ENCODE assay signal across 20 cellular contexts in the genomic region with DNA sequence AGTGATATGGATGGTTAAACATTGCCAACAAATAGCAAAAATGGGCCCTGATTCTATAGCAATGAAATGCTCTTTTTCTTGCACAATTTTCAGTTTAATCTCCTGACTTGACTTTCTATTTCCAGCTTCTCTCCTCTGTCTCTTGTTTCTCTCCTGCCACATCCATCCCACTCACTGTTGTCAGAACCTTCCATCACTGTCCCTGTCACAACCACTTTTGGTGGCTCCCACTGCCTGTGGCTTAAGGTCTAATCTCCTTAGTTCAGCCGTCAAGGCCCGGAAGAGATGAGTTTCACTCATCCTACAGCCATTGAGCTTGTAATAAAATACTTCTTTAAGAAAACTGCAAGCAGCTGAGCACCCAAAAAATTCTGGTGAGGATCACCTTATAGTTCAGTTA. TPM values are rescaled to one million over a fixed set of nuclear protein-coding genes. Genes with fewer than 3 reads are reported as not detected.
DNase-seq lines count a peak whose midpoint lies in the region; ATAC-seq and TF ChIP-seq lines count a peak whose summit lies in the region.
"Had no signal": no experiment of that assay in that cellular context is flagged by ENCODE, and none has a peak within 500 bp of the region (broad histone marks: within the 10 kb centered on the region; RNA-seq: fewer than 3 reads in every experiment).

No MANE protein-coding gene starts in this region.

- H3K4me3 ChIP-seq in GM23338, result no peak overlapping the region
- H3K4me3 ChIP-seq in WERI-Rb-1 (ENCODE audit: low read depth, low read length), result no peak overlapping the region
- no peak overlapping the region for H3K4me3 ChIP-seq in mesenchymal stem cell (ENCODE audit: insufficient read depth in 1 of 2, low read depth in 1 of 2, low read length in 2 of 2)
- H3K4me3 ChIP-seq: BLaER1 treated with 17β-estradiol and CSF1 and Interleukin-3, amounts not matched to agents 10 nM and 100 nM had no signal

- H3K36me3 Mint-ChIP-seq in GM23338 (ENCODE audit: low read depth), result no peaks in the 10 kb centered on the region
- H3K36me3 Mint-ChIP-seq: CD14-positive monocyte; CD8-positive, alpha-beta memory T cell had no signal

- no peaks in the 10 kb centered on the region for H3K9me2 ChIP-seq in GM23338 (ENCODE audit: insufficient read depth)

- H2BK15ac ChIP-seq in mesenchymal stem cell (ENCODE audit: low read depth, poor library complexity, severe bottlenecking), result no peak overlapping the region

- H3K18ac ChIP-seq in mesenchymal stem cell (ENCODE audit: low read depth in 1 of 2, low read length in 2 of 2), result no peak overlapping the region

- H3K36me3 ChIP-seq in GM23338 (ENCODE audit: insufficient read depth) (no peaks in the 10 kb centered on the region), WERI-Rb-1 (no peaks in the 10 kb centered on the region), mesenchymal stem cell (ENCODE audit: control insufficient read depth in 1 of 2, insufficient read depth in 2 of 2, low read depth in 1 of 2, low read length in 2 of 2) (no peaks in the 10 kb centered on the region)
- H3K36me3 ChIP-seq: BLaER1 treated with 17β-estradiol and CSF1 and Interleukin-3, amounts not matched to agents 10 nM and 100 nM had no signal

- H2AFZ ChIP-seq in GM23338, result peak overlapping the region; percentile 18; the same call in 1 of the 2 replicates
- H2AFZ ChIP-seq in mesenchymal stem cell (ENCODE audit: low read depth, low read length), result no peak overlapping the region

- WGBS in mesenchymal stem cell, result 100% methylated on average over 2 of the region's 2 CpGs

- H3K79me1 ChIP-seq in mesenchymal stem cell (replicated peaks; ENCODE audit: low read length, poor library complexity, severe bottlenecking), result no peaks in the 10 kb centered on the region

- TF ChIP-seq CTCF in GM23338 (conservative IDR thresholded peaks at IDR 0.05; ENCODE audit: low read depth in 2 of 2), result no peak
- no peak for TF ChIP-seq CTCF in WERI-Rb-1 (IDR thresholded peaks at IDR 0.05; ENCODE audit: low read depth, low read length)

- no peaks in the 10 kb centered on the region for H3F3A ChIP-seq in GM23338 (replicated peaks; ENCODE audit: low read depth)

- H3K9me3 ChIP-seq in WERI-Rb-1 (ENCODE audit: severe bottlenecking) (no peaks in the 10 kb centered on the region), mesenchymal stem cell (ENCODE audit: control insufficient read depth, low read length) (no peaks in the 10 kb centered on the region)
- H3K9me3 ChIP-seq: BE2C; BLaER1 treated with 17β-estradiol and CSF1 and Interleukin-3, amounts not matched to agents 10 nM and 100 nM had no signal

- H3K4me1 Mint-ChIP-seq in GM23338, result peaks cover 4% of the 10 kb centered on the region; the same call in 1 of the 3 replicates

- H4K8ac ChIP-seq in mesenchymal stem cell (ENCODE audit: low read length), result no peak overlapping the region

- no peaks in the 10 kb centered on the region for H3K27me3 Mint-ChIP-seq in GM23338 (ENCODE audit: insufficient read depth, low read depth, poor library complexity)

- no peak overlapping the region for H2AK5ac ChIP-seq in mesenchymal stem cell (ENCODE audit: low read length, severe bottlenecking)

- H2BK120ac ChIP-seq in mesenchymal stem cell (ENCODE audit: low read depth, low read length), result no peak overlapping the region

- 0 out of 2 replicates have a peak, but pooled peaks cover 4% of the 10 kb centered on the region for H3K4me1 ChIP-seq in GM23338 (ENCODE audit: insufficient read depth)
- H3K4me1 ChIP-seq in mesenchymal stem cell (ENCODE audit: control insufficient read depth, insufficient read depth, low read depth, low read length), result no peaks in the 10 kb centered on the region
- H3K4me1 ChIP-seq: BE2C had no signal

- no peak overlapping the region for H3K23ac ChIP-seq in mesenchymal stem cell (ENCODE audit: low read length in 2 of 2)

- no peaks in the 10 kb centered on the region for H3K79me2 ChIP-seq in GM23338 (replicated peaks; ENCODE audit: insufficient read depth)

- H3K27ac ChIP-seq in GM23338 (ENCODE audit: low read depth) (no peak overlapping the region), WERI-Rb-1 (no peak overlapping the region), mesenchymal stem cell (ENCODE audit: low read length, poor library complexity, severe bottlenecking) (no peak overlapping the region)
- H3K27ac ChIP-seq: BLaER1 treated with 17β-estradiol and CSF1 and Interleukin-3, amounts not matched to agents 10 nM and 100 nM had no signal

- no peaks in the 10 kb centered on the region; the same call in 2 of the 3 replicates for H3K9me3 Mint-ChIP-seq in GM23338
- H3K9me3 Mint-ChIP-seq: CD4-positive, alpha-beta T cell had no signal

- H2BK12ac ChIP-seq in mesenchymal stem cell (ENCODE audit: low read length in 2 of 2), result no peak overlapping the region

- H4K20me1 ChIP-seq in GM23338 (replicated peaks; ENCODE audit: insufficient read depth), result no peaks in the 10 kb centered on the region
- H4K20me1 ChIP-seq: BLaER1 treated with 17β-estradiol and CSF1 and Interleukin-3, amounts not matched to agents 10 nM and 100 nM had no signal

- no peak overlapping the region for H3K4me3 Mint-ChIP-seq in GM23338
- H3K4me3 Mint-ChIP-seq: CD14-positive monocyte; CD4-positive, alpha-beta T cell; CD8-positive, alpha-beta memory T cell had no signal

- no peak for DNase-seq in GM23338 (ENCODE audit: low spot score)
- DNase-seq in WERI-Rb-1, result peak; percentile 12
- DNase-seq in mesenchymal stem cell, result no peak
- DNase-seq in DMS53 treated with DMSO at 0.1 percent for 48 hours (lab: John Stamatoyannopoulos, UW; ENCODE audit: unreplicated experiment), result no peak
- DNase-seq in AG08395 (ENCODE audit: low spot score), result no peak
- DNase-seq in KG1 (lab: John Stamatoyannopoulos, UW), result no peak
- DNase-seq: AML-193; BE2C; CD4-positive, alpha-beta T cell; CD8-positive, alpha-beta memory T cell; DMS 273 treated with DMSO at 0.1 percent for 48 hours; DMS79 treated with DMSO at 0.1 percent for 48 hours; GF-D8; GOT3; H7; HCEC 1CT had no signal

- no peak overlapping the region for H3K4ac ChIP-seq in mesenchymal stem cell (ENCODE audit: low read depth in 1 of 2, low read length in 2 of 2)

- H3K27me3 ChIP-seq in GM23338 (ENCODE audit: insufficient read depth) (no peaks in the 10 kb centered on the region), WERI-Rb-1 (ENCODE audit: insufficient read depth, low read depth, severe bottlenecking) (no peaks in the 10 kb centered on the region), mesenchymal stem cell (ENCODE audit: control insufficient read depth in 1 of 2, insufficient read depth in 1 of 2, low read length in 2 of 2) (no peaks in the 10 kb centered on the region)
- H3K27me3 ChIP-seq: BE2C; BLaER1 treated with 17β-estradiol and CSF1 and Interleukin-3, amounts not matched to agents 10 nM and 100 nM had no signal

- no peak overlapping the region for H3K27ac Mint-ChIP-seq in GM23338
- H3K27ac Mint-ChIP-seq: CD14-positive monocyte; CD4-positive, alpha-beta T cell; CD8-positive, alpha-beta memory T cell had no signal

- no peak overlapping the region for H2BK5ac ChIP-seq in mesenchymal stem cell (ENCODE audit: low read depth, low read length, poor library complexity, severe bottlenecking)

- H4K91ac ChIP-seq in mesenchymal stem cell (ENCODE audit: low read length), result no peak overlapping the region

- H3K14ac ChIP-seq in mesenchymal stem cell (ENCODE audit: low read length in 2 of 2), result no peak overlapping the region

- H3K9ac ChIP-seq in mesenchymal stem cell (ENCODE audit: low read length), result peak overlapping the region; percentile 7
- H3K9ac ChIP-seq: BLaER1 treated with 17β-estradiol and CSF1 and Interleukin-3, amounts not matched to agents 10 nM and 100 nM had no signal

- no peak overlapping the region for H3K4me2 ChIP-seq in GM23338
- H3K4me2 ChIP-seq in mesenchymal stem cell (ENCODE audit: low read length, poor library complexity, severe bottlenecking), result no peak overlapping the region

- ATAC-seq in GM23338, result no peak

RNA-seq across cellular contexts. Expression of gene SLC7A14, which starts 19.5 kb away (rescaled TPM):
- 0.49 and 0.58 TPM in 2 replicates for total RNA-seq in GM23338 (2014; rRNA removed; shearing (Covaris generic))
- 0.49 and 0.82 TPM in 2 replicates for polyA plus RNA-seq in GM23338 (2016; fragmentation: Nextera tagmentation; extraction: Ambion mirVana)
- 0.94 TPM for polyA plus RNA-seq in mesenchymal stem cell (2013, experiment 1 of 2)
- 0.99 TPM for polyA plus RNA-seq in mesenchymal stem cell (2013, experiment 2 of 2)
- total RNA-seq: A172; A673; CD4-positive, alpha-beta T cell; CD8-positive, alpha-beta memory T cell had no signal
- polyA plus RNA-seq: CD14-positive monocyte; CD8-positive, alpha-beta memory T cell had no signal
